ENCODE assay signal across 19 cellular contexts in the genomic region with DNA sequence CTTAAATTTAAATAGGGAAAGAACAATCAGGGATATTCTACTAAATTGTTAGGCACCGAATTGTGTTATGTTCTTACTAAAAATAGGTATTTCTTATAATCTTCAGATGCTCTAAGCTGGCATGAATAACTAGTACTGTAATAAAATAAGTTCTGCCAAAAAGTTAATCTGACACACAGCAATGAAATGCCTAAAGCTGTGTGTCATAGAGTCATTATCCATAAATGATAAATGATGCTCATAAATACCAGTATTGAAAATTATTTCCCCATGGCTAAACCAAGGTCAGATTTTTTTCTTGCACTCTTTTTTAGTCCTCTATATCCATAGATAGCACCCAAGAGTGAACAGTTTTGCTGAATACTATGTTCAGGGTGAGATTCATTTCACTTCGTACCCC. TPM values are rescaled to one million over a fixed set of nuclear protein-coding genes. Genes with fewer than 3 reads are reported as not detected.
DNase-seq lines count a peak whose midpoint lies in the region; ATAC-seq and TF ChIP-seq lines count a peak whose summit lies in the region.
"Had no signal": no experiment of that assay in that cellular context is flagged by ENCODE, and none has a peak within 500 bp of the region (broad histone marks: within the 10 kb centered on the region; RNA-seq: fewer than 3 reads in every experiment).

No MANE protein-coding gene starts in this region.

- TF ChIP-seq POLR2A in uterus (IDR thresholded peaks at IDR 0.05), result no peak

- H3K4me1 ChIP-seq in uterus, result peaks cover 0 to 7% of the 10 kb centered on the region in 2 donors

- no peaks in the 10 kb centered on the region for H3K36me3 ChIP-seq in uterus

- intact Hi-C loops in uterus (cut with DNase I; ENCODE audit: low total_unique reads), result no loop called here

- ATAC-seq in HG02623 (IDR thresholded peaks at IDR 0.05; ENCODE audit: unreplicated experiment), result no peak
- ATAC-seq: effector memory CD8-positive, alpha-beta T cell; mucosa of descending colon had no signal

- no peak overlapping the region for H3K4me3 ChIP-seq in coronary artery
- no peak overlapping the region for H3K4me3 ChIP-seq in uterus
- H3K4me3 ChIP-seq: mucosa of descending colon, SK-N-MC had no signal

- no peaks in the 10 kb centered on the region for H3K27me3 ChIP-seq in uterus

- TF ChIP-seq CTCF in coronary artery (IDR thresholded peaks at IDR 0.05), result no peak
- no peak for TF ChIP-seq CTCF in uterus (IDR thresholded peaks at IDR 0.05)

- H3K27ac ChIP-seq in coronary artery (peak overlapping the region; percentile 1 to 5), uterus (peak overlapping the region; percentile 77 to 84)
- H3K27ac ChIP-seq: SK-N-MC had no signal

- no peaks in the 10 kb centered on the region for H3K9me3 ChIP-seq in uterus
- H3K9me3 ChIP-seq: mucosa of descending colon had no signal

- DNase-seq in HS-5 (ENCODE audit: low read depth) (peak; percentile 61), coronary artery (ENCODE audit: low spot score) (no peak), myocyte (ENCODE audit: low read depth) (peak; percentile 25), uterus (no peak), D341Med (ENCODE audit: low spot score) (no peak)
- DNase-seq in stimulated activated CD4-positive, alpha-beta T cell treated with anti-CD3 and anti-CD28 coated beads, Interleukin-12 subunit alpha, Interleukin-12 subunit beta, amount 100 ng/mL, for 4 hours, result no peak
- DNase-seq: activated CD4-positive, alpha-beta T cell treated with anti-CD3 and anti-CD28 coated beads, Interleukin-2, amount 50 U/mL, for 4 hours; activated T-cell treated with anti-CD3 and anti-CD28 coated beads, Interleukin-2, amount 50 U/mL, for 24 hours; CD4-positive, alpha-beta T cell; DND-41; effector memory CD8-positive, alpha-beta T cell; kidney glomerular epithelial cell; mucosa of descending colon; NCI-H187; NCI-H510A; OCI-M1; posterior cingulate gyrus had no signal

RNA-seq across cellular contexts. Expression of a gene that starts 11.7 kb away (rescaled TPM):
- 12.4 and 15.8 TPM in 2 replicates for total RNA-seq in myocyte
- polyA plus RNA-seq in myocyte (2012), result 4.2 TPM
- total RNA-seq in uterus, result 10 to 100 TPM in 3 of 4 donors, 1 to 10 TPM in 1; 2.4 to 46.9 (median 23.1) TPM

Comparison
In these comparisons a context has a peak if more than half of its experiments do, and no peak if none do; other contexts are left out.
1. DNase-seq: peak in HS-5 (single experiment) and myocyte (single experiment); none in coronary artery (single experiment), uterus (0 of 2), stimulated activated CD4-positive, alpha-beta T cell treated with anti-CD3 and anti-CD28 coated beads, Interleukin-12 subunit alpha, Interleukin-12 subunit beta, amount 100 ng/mL, for 4 hours (single experiment) and D341Med (single experiment).